Comparison of ENCODE assay signal across 31 cellular contexts in the genomic region with DNA sequence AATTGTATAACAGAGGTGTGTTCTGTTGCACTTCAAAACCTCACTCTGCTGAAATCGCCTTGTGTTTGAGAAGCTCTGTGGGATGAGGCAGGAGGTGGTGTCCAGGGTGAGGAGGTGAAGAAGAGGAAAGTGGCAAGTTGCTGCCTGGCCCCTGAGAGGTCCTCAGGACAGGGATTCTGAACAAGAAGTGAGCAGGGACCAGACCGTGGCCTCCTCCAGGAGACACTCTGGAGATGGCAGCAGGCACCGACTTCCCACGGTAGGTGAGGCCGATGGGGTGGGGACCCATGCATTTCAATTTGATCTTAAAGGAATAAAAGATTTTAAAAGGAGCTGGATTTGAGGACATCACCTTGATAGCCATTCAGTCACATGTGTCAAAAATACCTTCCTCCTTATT. TPM values are rescaled to one million over a fixed set of nuclear protein-coding genes. Genes with fewer than 3 reads are reported as not detected.
"Had no signal": no experiment of that assay in that cellular context is flagged by ENCODE, and none has a peak within 500 bp of the region (broad histone marks: within the 10 kb centered on the region; RNA-seq: fewer than 3 reads in every experiment).

No MANE protein-coding gene starts in this region.

- H3K36me3 Mint-ChIP-seq: activated naive CD4-positive, alpha-beta T cell treated with anti-CD3 and anti-CD28 coated beads, Interleukin-2, amount 50 U/mL, for 24 hours; activated naive CD8-positive, alpha-beta T cell treated with anti-CD3 and anti-CD28 coated beads, Interleukin-2, amount 10 ng/mL, durations not matched to agents 7 days and 5 days had no signal

- H3K4me3 ChIP-seq: ascending aorta, cardiac muscle cell, Peyer's patch, SJSA1 had no signal

- DNase-seq: activated CD4-positive, alpha-beta T cell treated with anti-CD3 and anti-CD28 coated beads, Interleukin-2, amount 10 ng/mL, durations not matched to agents 24 days and 14 days; activated CD4-positive, alpha-beta T cell treated with anti-CD3 and anti-CD28 coated beads, Interleukin-2, amount 50 U/mL, for 4 hours; activated CD8-positive, alpha-beta T cell treated with anti-CD3 and anti-CD28 coated beads for 36 hours; activated gamma-delta T cell; activated naive CD4-positive, alpha-beta T cell treated with Interleukin-2 at 50 U/mL for 16 hours; activated naive CD8-positive, alpha-beta T cell treated with anti-CD3 and anti-CD28 coated beads, Interleukin-2, amount 10 ng/mL, durations not matched to agents 7 days and 5 days; activated T-cell treated with anti-CD3 and anti-CD28 coated beads, Interleukin-2, amount 50 U/mL, for 1 hour; amygdala; Karpas-422; KBM-7; NCI-H1105; NCI-H1436; NCI-H1694; NCI-H1930; NCI-H345; NCI-H524 treated with DMSO at 0.1 percent for 48 hours; NCI-H774; NK-92 treated with Interleukin-12 subunit alpha and Interleukin-12 subunit beta, amount 100 ng/mL, for 24 hours; PC-3; Peyer's patch; RPMI8226; SHP77 treated with DMSO at 0.1 percent for 48 hours; SK-N-SH had no signal

- H3K36me3 ChIP-seq: ascending aorta, cardiac muscle cell, Peyer's patch, SJSA1 had no signal

- H3K4me1 ChIP-seq: ascending aorta, Peyer's patch had no signal

- H3K4me3 Mint-ChIP-seq: activated CD4-positive, alpha-beta T cell treated with anti-CD3 and anti-CD28 coated beads, Interleukin-2, amount 10 ng/mL, durations not matched to agents 24 days and 14 days; activated CD8-positive, alpha-beta T cell treated with anti-CD3 and anti-CD28 coated beads for 36 hours; activated naive CD4-positive, alpha-beta T cell treated with anti-CD3 and anti-CD28 coated beads, Interleukin-2, amount 50 U/mL, for 24 hours; activated naive CD8-positive, alpha-beta T cell treated with anti-CD3 and anti-CD28 coated beads, Interleukin-2, amount 10 ng/mL, durations not matched to agents 7 days and 5 days; T-helper 1 cell treated with Interleukin-12 subunit alpha and Interleukin-12 subunit beta and Interleukin-4 antibody, amounts not matched to agents 30 μg/mL and 1 μg/mL, for 36 hours; T-helper 2 cell treated with Interferon-gamma antibody and Interleukin-4, amounts not matched to agents 5 μg/mL and 100 μg/mL, for 36 hours had no signal

- H3K9ac ChIP-seq: SK-N-SH had no signal

- H3K4me1 Mint-ChIP-seq: activated CD4-positive, alpha-beta T cell treated with anti-CD3 and anti-CD28 coated beads, Interleukin-2, amount 10 ng/mL, durations not matched to agents 24 days and 14 days; activated naive CD4-positive, alpha-beta T cell treated with anti-CD3 and anti-CD28 coated beads, Interleukin-2, amount 50 U/mL, for 24 hours; activated naive CD8-positive, alpha-beta T cell treated with anti-CD3 and anti-CD28 coated beads, Interleukin-2, amount 10 ng/mL, durations not matched to agents 7 days and 5 days had no signal

- H3K27me3 Mint-ChIP-seq: activated CD4-positive, alpha-beta T cell treated with anti-CD3 and anti-CD28 coated beads, Interleukin-2, amount 10 ng/mL, durations not matched to agents 24 days and 14 days; activated CD8-positive, alpha-beta T cell treated with anti-CD3 and anti-CD28 coated beads for 36 hours; activated naive CD4-positive, alpha-beta T cell treated with anti-CD3 and anti-CD28 coated beads, Interleukin-2, amount 50 U/mL, for 24 hours; activated naive CD8-positive, alpha-beta T cell treated with anti-CD3 and anti-CD28 coated beads, Interleukin-2, amount 10 ng/mL, durations not matched to agents 7 days and 5 days had no signal

- H3K4me2 ChIP-seq: SK-N-SH had no signal

- H3K9me3 ChIP-seq: ascending aorta, Peyer's patch, SJSA1, SK-N-SH had no signal

- H3K27me3 ChIP-seq: ascending aorta, cardiac muscle cell, Peyer's patch, SJSA1 had no signal

- H3K27ac ChIP-seq: ascending aorta, cardiac muscle cell, Peyer's patch, SJSA1 had no signal

- H3K27ac Mint-ChIP-seq: activated CD4-positive, alpha-beta T cell treated with anti-CD3 and anti-CD28 coated beads, Interleukin-2, amount 10 ng/mL, durations not matched to agents 24 days and 14 days; activated CD8-positive, alpha-beta T cell treated with anti-CD3 and anti-CD28 coated beads for 36 hours; activated naive CD4-positive, alpha-beta T cell treated with anti-CD3 and anti-CD28 coated beads, Interleukin-2, amount 50 U/mL, for 24 hours; activated naive CD8-positive, alpha-beta T cell treated with anti-CD3 and anti-CD28 coated beads, Interleukin-2, amount 10 ng/mL, durations not matched to agents 7 days and 5 days; activated T-helper 2 cell treated with anti-CD3 and anti-CD28 coated beads, Interferon-gamma antibody, Interleukin-2, Interleukin-4, amounts not matched to agents 10 μg/mL and 5 μg/mL and 100 μg/mL, durations not matched to agents 14 hours and 24 hours and 36 hours; T-helper 1 cell treated with Interleukin-12 subunit alpha and Interleukin-12 subunit beta and Interleukin-4 antibody, amounts not matched to agents 30 μg/mL and 1 μg/mL, for 36 hours; T-helper 2 cell treated with Interferon-gamma antibody and Interleukin-4, amounts not matched to agents 5 μg/mL and 100 μg/mL, for 36 hours had no signal

- H3K9me3 Mint-ChIP-seq: activated naive CD4-positive, alpha-beta T cell treated with anti-CD3 and anti-CD28 coated beads, Interleukin-2, amount 50 U/mL, for 24 hours; T-helper 1 cell treated with Interleukin-12 subunit alpha and Interleukin-12 subunit beta and Interleukin-4 antibody, amounts not matched to agents 30 μg/mL and 1 μg/mL, for 36 hours; T-helper 2 cell treated with Interferon-gamma antibody and Interleukin-4, amounts not matched to agents 5 μg/mL and 100 μg/mL, for 36 hours had no signal

- ATAC-seq: activated CD8-positive, alpha-beta T cell treated with anti-CD3 and anti-CD28 coated beads for 36 hours; PC-3 had no signal

RNA-seq across cellular contexts. Expression of a gene that starts 37.5 kb away (rescaled TPM):
- total RNA-seq: activated CD4-positive, alpha-beta T cell treated with anti-CD3 and anti-CD28 coated beads, Interleukin-2, amount 10 ng/mL, durations not matched to agents 24 days and 14 days; activated CD8-positive, alpha-beta memory T cell treated with anti-CD3 and anti-CD28 coated beads for 36 hours; activated CD8-positive, alpha-beta T cell treated with anti-CD3 and anti-CD28 coated beads for 36 hours; activated naive CD8-positive, alpha-beta T cell treated with anti-CD3 and anti-CD28 coated beads, Interleukin-2, amount 10 ng/mL, durations not matched to agents 7 days and 5 days; activated T-helper 2 cell treated with anti-CD3 and anti-CD28 coated beads, Interferon-gamma antibody, Interleukin-2, Interleukin-4, amounts not matched to agents 10 μg/mL and 5 μg/mL and 100 μg/mL, durations not matched to agents 14 hours and 24 hours and 36 hours; ascending aorta; PC-3 had no signal
